Comparison of ENCODE assay signal across 1 cellular context in the genomic region with DNA sequence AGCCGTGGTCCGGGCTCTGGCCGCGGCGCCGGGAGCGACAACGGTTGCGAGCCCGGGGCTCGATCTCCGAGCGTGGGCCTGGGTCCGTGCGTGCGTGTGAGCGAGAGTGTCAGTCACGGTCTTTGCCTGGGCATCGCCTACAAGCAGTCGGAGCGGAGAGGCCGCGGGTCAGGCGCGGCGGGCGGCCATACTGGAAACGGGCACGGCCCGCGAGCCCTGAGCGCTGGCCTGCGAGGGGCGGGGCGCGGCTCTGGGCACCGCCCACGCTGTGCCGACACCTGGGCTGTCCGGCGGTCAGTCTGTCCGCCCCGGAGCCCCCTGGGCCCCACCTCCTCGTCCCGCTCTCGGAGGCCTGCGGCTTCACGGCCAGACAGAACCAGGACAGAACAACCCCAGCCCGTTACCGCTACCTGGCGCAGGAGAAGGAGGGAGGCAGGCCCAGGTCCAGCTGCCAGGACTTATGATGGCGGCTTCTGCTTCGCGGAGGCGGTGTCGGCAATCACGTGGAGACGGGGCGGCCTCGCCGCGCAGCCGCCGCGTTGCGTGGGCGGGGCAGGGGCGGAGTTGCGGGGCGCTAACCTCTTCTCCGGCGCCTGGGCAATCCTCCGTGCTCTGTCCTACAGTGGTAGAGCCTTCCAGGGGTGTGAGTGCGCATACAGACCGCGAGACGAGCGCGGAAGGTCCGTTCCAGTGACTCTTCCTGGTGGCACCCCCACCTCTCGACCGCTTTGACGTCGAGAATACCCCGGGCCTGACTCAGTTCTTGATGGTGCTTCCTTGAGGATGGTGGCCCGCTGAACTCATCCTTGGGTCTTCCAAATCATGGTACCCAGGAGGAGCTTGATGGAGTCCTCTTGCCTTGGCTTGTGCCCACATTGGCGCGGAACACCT.
TF ChIP-seq lines count a peak whose summit lies in the region.

A gene with protein sequence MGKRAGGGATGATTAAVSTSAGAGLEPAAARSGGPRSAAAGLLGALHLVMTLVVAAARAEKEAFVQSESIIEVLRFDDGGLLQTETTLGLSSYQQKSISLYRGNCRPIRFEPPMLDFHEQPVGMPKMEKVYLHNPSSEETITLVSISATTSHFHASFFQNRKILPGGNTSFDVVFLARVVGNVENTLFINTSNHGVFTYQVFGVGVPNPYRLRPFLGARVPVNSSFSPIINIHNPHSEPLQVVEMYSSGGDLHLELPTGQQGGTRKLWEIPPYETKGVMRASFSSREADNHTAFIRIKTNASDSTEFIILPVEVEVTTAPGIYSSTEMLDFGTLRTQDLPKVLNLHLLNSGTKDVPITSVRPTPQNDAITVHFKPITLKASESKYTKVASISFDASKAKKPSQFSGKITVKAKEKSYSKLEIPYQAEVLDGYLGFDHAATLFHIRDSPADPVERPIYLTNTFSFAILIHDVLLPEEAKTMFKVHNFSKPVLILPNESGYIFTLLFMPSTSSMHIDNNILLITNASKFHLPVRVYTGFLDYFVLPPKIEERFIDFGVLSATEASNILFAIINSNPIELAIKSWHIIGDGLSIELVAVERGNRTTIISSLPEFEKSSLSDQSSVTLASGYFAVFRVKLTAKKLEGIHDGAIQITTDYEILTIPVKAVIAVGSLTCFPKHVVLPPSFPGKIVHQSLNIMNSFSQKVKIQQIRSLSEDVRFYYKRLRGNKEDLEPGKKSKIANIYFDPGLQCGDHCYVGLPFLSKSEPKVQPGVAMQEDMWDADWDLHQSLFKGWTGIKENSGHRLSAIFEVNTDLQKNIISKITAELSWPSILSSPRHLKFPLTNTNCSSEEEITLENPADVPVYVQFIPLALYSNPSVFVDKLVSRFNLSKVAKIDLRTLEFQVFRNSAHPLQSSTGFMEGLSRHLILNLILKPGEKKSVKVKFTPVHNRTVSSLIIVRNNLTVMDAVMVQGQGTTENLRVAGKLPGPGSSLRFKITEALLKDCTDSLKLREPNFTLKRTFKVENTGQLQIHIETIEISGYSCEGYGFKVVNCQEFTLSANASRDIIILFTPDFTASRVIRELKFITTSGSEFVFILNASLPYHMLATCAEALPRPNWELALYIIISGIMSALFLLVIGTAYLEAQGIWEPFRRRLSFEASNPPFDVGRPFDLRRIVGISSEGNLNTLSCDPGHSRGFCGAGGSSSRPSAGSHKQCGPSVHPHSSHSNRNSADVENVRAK (N-terminal part only) (minus strand): TSS at position 215 of the 891 bp plus-strand sequence. CDS start 286 bp downstream, outside the sequence.

TF ChIP-seq in liver, 16 proteins besides CTCF, POLR2A, EP300 and RAD21 (continued from another document):
- TF ChIP-seq, protein P1, sequence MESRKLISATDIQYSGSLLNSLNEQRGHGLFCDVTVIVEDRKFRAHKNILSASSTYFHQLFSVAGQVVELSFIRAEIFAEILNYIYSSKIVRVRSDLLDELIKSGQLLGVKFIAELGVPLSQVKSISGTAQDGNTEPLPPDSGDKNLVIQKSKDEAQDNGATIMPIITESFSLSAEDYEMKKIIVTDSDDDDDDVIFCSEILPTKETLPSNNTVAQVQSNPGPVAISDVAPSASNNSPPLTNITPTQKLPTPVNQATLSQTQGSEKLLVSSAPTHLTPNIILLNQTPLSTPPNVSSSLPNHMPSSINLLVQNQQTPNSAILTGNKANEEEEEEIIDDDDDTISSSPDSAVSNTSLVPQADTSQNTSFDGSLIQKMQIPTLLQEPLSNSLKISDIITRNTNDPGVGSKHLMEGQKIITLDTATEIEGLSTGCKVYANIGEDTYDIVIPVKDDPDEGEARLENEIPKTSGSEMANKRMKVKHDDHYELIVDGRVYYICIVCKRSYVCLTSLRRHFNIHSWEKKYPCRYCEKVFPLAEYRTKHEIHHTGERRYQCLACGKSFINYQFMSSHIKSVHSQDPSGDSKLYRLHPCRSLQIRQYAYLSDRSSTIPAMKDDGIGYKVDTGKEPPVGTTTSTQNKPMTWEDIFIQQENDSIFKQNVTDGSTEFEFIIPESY (IDR thresholded peaks at IDR 0.05), result no peak
- TF ChIP-seq GABPA (IDR thresholded peaks at IDR 0.05 in 1 of 2, conservative IDR thresholded peaks at IDR 0.05 in 1 of 2) (no peak), FOXA2 (IDR thresholded peaks at IDR 0.05) (no peak)
- TF ChIP-seq, protein P2, sequence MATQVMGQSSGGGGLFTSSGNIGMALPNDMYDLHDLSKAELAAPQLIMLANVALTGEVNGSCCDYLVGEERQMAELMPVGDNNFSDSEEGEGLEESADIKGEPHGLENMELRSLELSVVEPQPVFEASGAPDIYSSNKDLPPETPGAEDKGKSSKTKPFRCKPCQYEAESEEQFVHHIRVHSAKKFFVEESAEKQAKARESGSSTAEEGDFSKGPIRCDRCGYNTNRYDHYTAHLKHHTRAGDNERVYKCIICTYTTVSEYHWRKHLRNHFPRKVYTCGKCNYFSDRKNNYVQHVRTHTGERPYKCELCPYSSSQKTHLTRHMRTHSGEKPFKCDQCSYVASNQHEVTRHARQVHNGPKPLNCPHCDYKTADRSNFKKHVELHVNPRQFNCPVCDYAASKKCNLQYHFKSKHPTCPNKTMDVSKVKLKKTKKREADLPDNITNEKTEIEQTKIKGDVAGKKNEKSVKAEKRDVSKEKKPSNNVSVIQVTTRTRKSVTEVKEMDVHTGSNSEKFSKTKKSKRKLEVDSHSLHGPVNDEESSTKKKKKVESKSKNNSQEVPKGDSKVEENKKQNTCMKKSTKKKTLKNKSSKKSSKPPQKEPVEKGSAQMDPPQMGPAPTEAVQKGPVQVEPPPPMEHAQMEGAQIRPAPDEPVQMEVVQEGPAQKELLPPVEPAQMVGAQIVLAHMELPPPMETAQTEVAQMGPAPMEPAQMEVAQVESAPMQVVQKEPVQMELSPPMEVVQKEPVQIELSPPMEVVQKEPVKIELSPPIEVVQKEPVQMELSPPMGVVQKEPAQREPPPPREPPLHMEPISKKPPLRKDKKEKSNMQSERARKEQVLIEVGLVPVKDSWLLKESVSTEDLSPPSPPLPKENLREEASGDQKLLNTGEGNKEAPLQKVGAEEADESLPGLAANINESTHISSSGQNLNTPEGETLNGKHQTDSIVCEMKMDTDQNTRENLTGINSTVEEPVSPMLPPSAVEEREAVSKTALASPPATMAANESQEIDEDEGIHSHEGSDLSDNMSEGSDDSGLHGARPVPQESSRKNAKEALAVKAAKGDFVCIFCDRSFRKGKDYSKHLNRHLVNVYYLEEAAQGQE (IDR thresholded peaks at IDR 0.05), result peak; percentile 65
- TF ChIP-seq, protein P3, sequence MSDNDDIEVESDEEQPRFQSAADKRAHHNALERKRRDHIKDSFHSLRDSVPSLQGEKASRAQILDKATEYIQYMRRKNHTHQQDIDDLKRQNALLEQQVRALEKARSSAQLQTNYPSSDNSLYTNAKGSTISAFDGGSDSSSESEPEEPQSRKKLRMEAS (IDR thresholded peaks at IDR 0.05), result no peak
